In genomic region chr9:34665381-34666250, GRCh38 we compare ENCODE assay signal across 8 cellular contexts. TPM values are rescaled to one million over a fixed set of nuclear protein-coding genes. Genes with fewer than 3 reads are reported as not detected.
DNase-seq lines count a peak whose midpoint lies in the region; ATAC-seq and TF ChIP-seq lines count a peak whose summit lies in the region.

No MANE protein-coding gene starts in this region.

- peak overlapping the region; percentile 87 for H3K27ac Mint-ChIP-seq in T-helper 1 cell treated with Interleukin-12 subunit alpha and Interleukin-12 subunit beta and Interleukin-4 antibody, amounts not matched to agents 30 μg/mL and 1 μg/mL, for 36 hours

- TF ChIP-seq EP300 in transverse colon (IDR thresholded peaks at IDR 0.05; ENCODE audit: low read depth) = no peak

- TF ChIP-seq CTCF in GM10266 (IDR thresholded peaks at IDR 0.05; ENCODE audit: control insufficient read depth, insufficient read depth, low read depth, missing control alignments) = no peak
- no peak for TF ChIP-seq CTCF in transverse colon (IDR thresholded peaks at IDR 0.05)

- no peaks in the 10 kb centered on the region for H3K36me3 ChIP-seq in transverse colon

- H3K4me1 Mint-ChIP-seq in T-helper 1 cell treated with Interleukin-12 subunit alpha and Interleukin-12 subunit beta and Interleukin-4 antibody, amounts not matched to agents 30 μg/mL and 1 μg/mL, for 36 hours (ENCODE audit: low read depth) = peaks cover 40% of the 10 kb centered on the region

- peaks cover 10 to 17% (median 15%) of the 10 kb centered on the region in 4 donors for H3K4me1 ChIP-seq in transverse colon

- peak; percentile 98 for TF ChIP-seq POLR2A in transverse colon (IDR thresholded peaks at IDR 0.05)

- H3K27me3 Mint-ChIP-seq in T-helper 1 cell treated with Interleukin-12 subunit alpha and Interleukin-12 subunit beta and Interleukin-4 antibody, amounts not matched to agents 30 μg/mL and 1 μg/mL, for 36 hours (ENCODE audit: low read depth) = no peaks in the 10 kb centered on the region

- in situ Hi-C loops in transverse colon (cut with MboI; ENCODE audit: low pct_ligation_motif_present in 1 of 4, low pct_unique_long_range_greater_than_20kb in 1 of 4, low sequenced_read_pairs in 3 of 4) = no loop called here

- DNase-seq in GM10266 (ENCODE audit: extremely low spot score) = peak; percentile 88
- peak; percentile 98 for DNase-seq in NCI-H146 (lab: John Stamatoyannopoulos, UW)
- DNase-seq in amniotic stem cell (lab: John Stamatoyannopoulos, UW) = peak; percentile 89
- peak; percentile 95 for DNase-seq in left cardiac atrium
- DNase-seq in posterior cingulate gyrus = peak; percentile 90 to 99 (median 96)
- DNase-seq in transverse colon = peak; percentile 96

- peak overlapping the region; percentile 96 to 100 (median 98) for H3K27ac ChIP-seq in transverse colon

- H3K4me3 Mint-ChIP-seq in T-helper 1 cell treated with Interleukin-12 subunit alpha and Interleukin-12 subunit beta and Interleukin-4 antibody, amounts not matched to agents 30 μg/mL and 1 μg/mL, for 36 hours = peak overlapping the region; percentile 86

- H3K9me3 Mint-ChIP-seq in T-helper 1 cell treated with Interleukin-12 subunit alpha and Interleukin-12 subunit beta and Interleukin-4 antibody, amounts not matched to agents 30 μg/mL and 1 μg/mL, for 36 hours = peaks cover 9% of the 10 kb centered on the region

- H3K9me3 ChIP-seq in transverse colon = no peaks in the 10 kb centered on the region

- 1% methylated on average over 43 of the region's 55 CpGs; no CpG with 5 or more reads in 1 of the 2 donors for WGBS in transverse colon (ENCODE audit: low coverage in 1 of 2), 2 donors

- peak; percentile 73 for ATAC-seq in HG02798 (IDR thresholded peaks at IDR 0.05; ENCODE audit: poor library complexity, unreplicated experiment)
- peak; percentile 90 to 92 for ATAC-seq in left cardiac atrium

- peaks cover 24% of the 10 kb centered on the region for H3K36me3 Mint-ChIP-seq in T-helper 1 cell treated with Interleukin-12 subunit alpha and Interleukin-12 subunit beta and Interleukin-4 antibody, amounts not matched to agents 30 μg/mL and 1 μg/mL, for 36 hours (ENCODE audit: low read depth)

- intact Hi-C loops in left cardiac atrium (cut with DNase I) = loop anchor here in 1 of 2 donors (5.0 kb wide), 1 partner anchor 37 kb away; no protein-coding TSS in a partner anchor
- intact Hi-C loops in posterior cingulate gyrus (cut with DNase I) = loop anchor here (2.0 kb wide), 1 partner anchor 37 kb away; no protein-coding TSS in a partner anchor
- intact Hi-C loops in transverse colon (cut with DNase I; ENCODE audit: low total_unique reads) = no loop called here

- peak overlapping the region; percentile 52 to 88 (median 82) for H3K4me3 ChIP-seq in transverse colon

- H3K27me3 ChIP-seq in transverse colon = no peaks in the 10 kb centered on the region

RNA-seq across cellular contexts. Expression of gene CCL27, which starts 3.2 kb away (rescaled TPM):
- not detected for total RNA-seq in left cardiac atrium
- total RNA-seq in transverse colon = not detected

RNA-seq across cellular contexts. Expression of gene IL11RA, which starts 13.6 kb away (rescaled TPM):
- total RNA-seq in left cardiac atrium (10 to 100 TPM; 38.3 to 51.0 TPM), transverse colon (10 to 100 TPM; 27.0 to 94.6 (median 47.5) TPM)

RNA-seq across cellular contexts. Expression of gene GALT, which starts 19.1 kb away (rescaled TPM):
- total RNA-seq in left cardiac atrium (10 to 100 TPM; 36.9 to 37.9 TPM), transverse colon (100 to 1,000 TPM in 2 of 4 donors, 10 to 100 TPM in 2; 73.5 to 147 (median 97.3) TPM)

RNA-seq across cellular contexts. Expression of gene CCL19, which starts 25.5 kb away (rescaled TPM):
- total RNA-seq in left cardiac atrium (10 to 100 TPM in 1 of 2 donors, 1 to 10 TPM in 1; 8.0 to 13.4 TPM), transverse colon (not detected)

RNA-seq across cellular contexts. Expression of gene SIGMAR1, which starts 28.0 kb away (rescaled TPM):
- 10 to 100 TPM; 31.8 to 33.3 TPM for total RNA-seq in left cardiac atrium
- total RNA-seq in transverse colon = 100 to 1,000 TPM in 1 of 4 donors, 10 to 100 TPM in 3; 45.6 to 102 (median 62.6) TPM

Comparison
In these comparisons a context has a peak if more than half of its experiments do, and no peak if none do; other contexts are left out.
1. Peak in every context shown above with its lines: DNase-seq, ATAC-seq, H3K4me3 ChIP-seq and H3K27ac ChIP-seq.